1 cellular context compared by ENCODE assay signal in genomic region chr16:81326971-81327370, GRCh38.
TF ChIP-seq lines count a peak whose summit lies in the region.

No MANE protein-coding gene starts in this region.

TF ChIP-seq in WTC11, 78 proteins besides CTCF, POLR2A, EP300 and RAD21 (continued from another document):
- TF ChIP-seq PRDM15 (CRISPR knock-in tag; IDR thresholded peaks at IDR 0.05) (no peak), FOXJ3 (CRISPR knock-in tag; IDR thresholded peaks at IDR 0.05; ENCODE audit: borderline replicate concordance) (no peak), ZNF396 (CRISPR knock-in tag; IDR thresholded peaks at IDR 0.05; ENCODE audit: borderline replicate concordance) (no peak), ZNF138 (CRISPR knock-in tag; conservative IDR thresholded peaks at IDR 0.05) (no peak), JAZF1 (CRISPR knock-in tag; IDR thresholded peaks at IDR 0.05) (no peak), IRF2 (CRISPR knock-in tag; IDR thresholded peaks at IDR 0.05; ENCODE audit: borderline replicate concordance, low read depth) (no peak), NFATC4 (CRISPR knock-in tag; IDR thresholded peaks at IDR 0.05) (no peak), ZNF219 (CRISPR knock-in tag; IDR thresholded peaks at IDR 0.05; ENCODE audit: borderline replicate concordance) (no peak)
TF ChIP-seq in WTC11: peak in this region for 0.
